In genomic region chr2:164734196-164734595, GRCh38 we compare ENCODE assay signal across 26 cellular contexts.
DNase-seq lines count a peak whose midpoint lies in the region; ATAC-seq and TF ChIP-seq lines count a peak whose summit lies in the region.
"Had no signal": no experiment of that assay in that cellular context is flagged by ENCODE, and none has a peak within 500 bp of the region (broad histone marks: within the 10 kb centered on the region; RNA-seq: fewer than 3 reads in every experiment).

No MANE protein-coding gene starts in this region.

- peak overlapping the region; percentile 57 for H3K4me2 ChIP-seq in Loucy (ENCODE audit: low read depth, low read length, poor library complexity, severe bottlenecking)
- H3K4me2 ChIP-seq in hepatocyte, result peak overlapping the region; percentile 42
- no peak overlapping the region for H3K4me2 ChIP-seq in trophoblast cell (ENCODE audit: low read length)

- H3K23ac ChIP-seq in trophoblast cell (ENCODE audit: low read length), result no peak overlapping the region

- H3K4me1 Mint-ChIP-seq in T-cell, result no peaks in the 10 kb centered on the region
- H3K4me1 Mint-ChIP-seq: activated CD4-positive, alpha-beta memory T cell treated with anti-CD3 and anti-CD28 coated beads, Interleukin-2, amount 10 ng/mL, durations not matched to agents 7 days and 5 days had no signal

- DNase-seq in EH (ENCODE audit: low read depth) (peak; percentile 28), hepatocyte (ENCODE audit: low spot score) (no peak), trophoblast cell (peak in 1 of 2 donors; percentile 60), T-cell (no peak)
- DNase-seq in activated CD4-positive, alpha-beta T cell treated with anti-CD3 and anti-CD28 coated beads for 1 hour, result no peak
- no peak for DNase-seq in stimulated activated naive CD8-positive, alpha-beta T cell treated with anti-CD3 and anti-CD28 coated beads, Interleukin-15, Interleukin-2, amounts not matched to agents 100 U/mL and 50 U/mL, for 24 hours
- DNase-seq: activated CD4-positive, alpha-beta memory T cell treated with anti-CD3 and anti-CD28 coated beads, Interleukin-2, amount 10 ng/mL, durations not matched to agents 7 days and 5 days; activated gamma-delta T cell treated with Interleukin-2 at 50 U/mL for 16 hours; BE2C; DMS79; effector memory CD8-positive, alpha-beta T cell; esophagus squamous epithelium; gastrocnemius medialis; hypothalamus; NCI-H1092; NCI-H2029 treated with DMSO at 0.1 percent for 48 hours; NCI-H345; NCI-H748 treated with DMSO at 0.1 percent for 48 hours; nephron progenitor cell; stimulated activated CD4-positive, alpha-beta T cell treated with anti-CD3 and anti-CD28 coated beads, Interleukin-1b, Interleukin-23, amount 100 ng/mL, for 48 hours; T1000 had no signal

- peaks cover 9% of the 10 kb centered on the region for H3K79me1 ChIP-seq in trophoblast cell (ENCODE audit: low read length)

- H3K4me1 ChIP-seq in Loucy (ENCODE audit: insufficient read depth, low read length, poor library complexity, severe bottlenecking) (peaks cover 32% of the 10 kb centered on the region), hepatocyte (ENCODE audit: insufficient read depth) (peaks cover 17% of the 10 kb centered on the region), trophoblast cell (ENCODE audit: control insufficient read depth in 1 of 2, insufficient read depth in 2 of 2, low read length in 2 of 2) (peaks cover 7 to 9% of the 10 kb centered on the region in 2 experiments)
- H3K4me1 ChIP-seq: BE2C, breast epithelium, gastrocnemius medialis had no signal

- 37% methylated on average over 3 of the region's 3 CpGs for WGBS in hepatocyte (ENCODE audit: low lambda C conversion rate, missing lambda C conversion rate)
- no CpG with 5 or more reads among the region's 3 CpGs for WGBS in trophoblast cell (ENCODE audit: extremely low coverage, insufficient coverage, insufficient read length)

- no peak overlapping the region for H4K91ac ChIP-seq in trophoblast cell (ENCODE audit: low read depth, low read length)

- no peak overlapping the region for H3K4me3 Mint-ChIP-seq in T-cell
- H3K4me3 Mint-ChIP-seq: activated CD4-positive, alpha-beta memory T cell treated with anti-CD3 and anti-CD28 coated beads, Interleukin-2, amount 10 ng/mL, durations not matched to agents 7 days and 5 days; effector memory CD8-positive, alpha-beta T cell; nephron progenitor cell had no signal

- CTCF ChIA-PET in T-cell (lab: Charles Lee), result no interaction called here

- ATAC-seq in HG02678 (IDR thresholded peaks at IDR 0.05; ENCODE audit: unreplicated experiment) (no peak), T-cell (replicated peaks in 1 of 4) (no peak)
- no peak for ATAC-seq in stimulated activated naive CD8-positive, alpha-beta T cell treated with anti-CD3 and anti-CD28 coated beads, Interleukin-15, Interleukin-2, amounts not matched to agents 100 U/mL and 50 U/mL, for 24 hours
- ATAC-seq: effector memory CD8-positive, alpha-beta T cell; gastrocnemius medialis; left lobe of liver had no signal

- POLR2A ChIA-PET in T-cell (lab: Charles Lee), result no interaction called here

- H4K8ac ChIP-seq in trophoblast cell (ENCODE audit: low read depth, low read length), result no peak overlapping the region

- H3F3A ChIP-seq in Loucy (ENCODE audit: low read depth), result 0 out of 2 replicates have a peak, but pooled peaks cover 2% of the 10 kb centered on the region

- peaks cover 0 to 4% of the 10 kb centered on the region in 2 donors for H3K27me3 Mint-ChIP-seq in T-cell
- H3K27me3 Mint-ChIP-seq: activated CD4-positive, alpha-beta memory T cell treated with anti-CD3 and anti-CD28 coated beads, Interleukin-2, amount 10 ng/mL, durations not matched to agents 7 days and 5 days; effector memory CD8-positive, alpha-beta T cell had no signal

- H3K36me3 ChIP-seq in Loucy (ENCODE audit: insufficient read depth, low read length) (no peaks in the 10 kb centered on the region), hepatocyte (replicated peaks; ENCODE audit: insufficient read depth, low read depth) (no peaks in the 10 kb centered on the region), trophoblast cell (ENCODE audit: control insufficient read depth in 1 of 2, insufficient read depth in 2 of 2, low read length in 2 of 2) (peaks cover 2 to 3% of the 10 kb centered on the region in 2 experiments)
- H3K36me3 ChIP-seq: BE2C, breast epithelium, gastrocnemius medialis had no signal

- H4K12ac ChIP-seq in trophoblast cell (ENCODE audit: low read depth, low read length), result no peak overlapping the region

- H4K20me1 ChIP-seq in Loucy (ENCODE audit: insufficient read depth, low read length, poor library complexity, severe bottlenecking) (no peaks in the 10 kb centered on the region), hepatocyte (ENCODE audit: insufficient read depth, poor library complexity, severe bottlenecking) (no peaks in the 10 kb centered on the region)

- H3K9ac ChIP-seq in Loucy (ENCODE audit: low read depth, low read length, poor library complexity, severe bottlenecking), result no peak overlapping the region
- H3K9ac ChIP-seq in trophoblast cell (ENCODE audit: low read length), result no peak overlapping the region

- no peaks in the 10 kb centered on the region for H3K27me3 ChIP-seq in Loucy (ENCODE audit: insufficient read depth, low read length, poor library complexity, severe bottlenecking)
- H3K27me3 ChIP-seq in hepatocyte, result no peaks in the 10 kb centered on the region
- no peaks in the 10 kb centered on the region for H3K27me3 ChIP-seq in trophoblast cell (ENCODE audit: insufficient read depth, low read length)
- H3K27me3 ChIP-seq: BE2C, breast epithelium, esophagus squamous epithelium, gastrocnemius medialis had no signal

- no peak overlapping the region for H2AK5ac ChIP-seq in trophoblast cell (ENCODE audit: low read length)

- no peaks in the 10 kb centered on the region for H3K9me3 ChIP-seq in Loucy (ENCODE audit: insufficient read depth, low read depth, low read length)
- H3K9me3 ChIP-seq in hepatocyte (ENCODE audit: low read depth), result no peaks in the 10 kb centered on the region
- no peaks in the 10 kb centered on the region for H3K9me3 ChIP-seq in trophoblast cell (ENCODE audit: insufficient read depth, low read depth, low read length)
- H3K9me3 ChIP-seq: BE2C, breast epithelium, esophagus squamous epithelium, gastrocnemius medialis had no signal

- H3K27ac Mint-ChIP-seq in T-cell, result no peak overlapping the region
- H3K27ac Mint-ChIP-seq: activated CD4-positive, alpha-beta memory T cell treated with anti-CD3 and anti-CD28 coated beads, Interleukin-2, amount 10 ng/mL, durations not matched to agents 7 days and 5 days; effector memory CD8-positive, alpha-beta T cell; nephron progenitor cell had no signal

- H2BK5ac ChIP-seq in trophoblast cell (ENCODE audit: low read depth, low read length, poor library complexity), result peak overlapping the region; percentile 92

- no peak overlapping the region for H3K18ac ChIP-seq in trophoblast cell (ENCODE audit: low read length)

- H3K4ac ChIP-seq in trophoblast cell (ENCODE audit: low read depth, low read length), result no peak overlapping the region

- H3K4me3 ChIP-seq in Loucy (ENCODE audit: low read length, poor library complexity, severe bottlenecking), result no peak overlapping the region
- no peak overlapping the region for H3K4me3 ChIP-seq in hepatocyte
- no peak overlapping the region for H3K4me3 ChIP-seq in trophoblast cell (ENCODE audit: low read depth, low read length)
- H3K4me3 ChIP-seq: breast epithelium, coronary artery, esophagus squamous epithelium, gastrocnemius medialis had no signal

- TF ChIP-seq CTCF in Loucy (conservative IDR thresholded peaks at IDR 0.05; ENCODE audit: low read length), result no peak
- TF ChIP-seq CTCF in hepatocyte (IDR thresholded peaks at IDR 0.05; ENCODE audit: poor library complexity), result no peak

- no peaks in the 10 kb centered on the region for H3K36me3 Mint-ChIP-seq in T-cell

- H2BK120ac ChIP-seq in trophoblast cell (ENCODE audit: insufficient read depth, low read length, poor library complexity), result no peak overlapping the region

- no peak overlapping the region for H3K14ac ChIP-seq in trophoblast cell (ENCODE audit: low read length)

- H3K27ac ChIP-seq in hepatocyte, result peak overlapping the region; percentile 51
- H3K27ac ChIP-seq in trophoblast cell (ENCODE audit: low read depth, low read length), result peak overlapping the region; percentile 84
- H3K27ac ChIP-seq: coronary artery, gastrocnemius medialis had no signal

- H2AFZ ChIP-seq in Loucy (ENCODE audit: low read length) (no peak overlapping the region; the same call in 1 of the 2 replicates), hepatocyte (no peak overlapping the region), trophoblast cell (ENCODE audit: insufficient read depth, low read length, poor library complexity) (no peak overlapping the region)

- no peaks in the 10 kb centered on the region for H3K9me2 ChIP-seq in Loucy (replicated peaks; ENCODE audit: low read depth, low read length)
- no peaks in the 10 kb centered on the region for H3K9me2 ChIP-seq in hepatocyte (replicated peaks; ENCODE audit: insufficient read depth)

- H3K79me2 ChIP-seq in Loucy (ENCODE audit: insufficient read depth, low read length) (no peaks in the 10 kb centered on the region), hepatocyte (peaks cover 65% of the 10 kb centered on the region), trophoblast cell (ENCODE audit: control insufficient read depth, insufficient read depth, low read length, poor library complexity) (no peaks in the 10 kb centered on the region)

- no peaks in the 10 kb centered on the region for H3K9me3 Mint-ChIP-seq in T-cell
- H3K9me3 Mint-ChIP-seq: activated CD4-positive, alpha-beta memory T cell treated with anti-CD3 and anti-CD28 coated beads, Interleukin-2, amount 10 ng/mL, durations not matched to agents 7 days and 5 days; nephron progenitor cell had no signal

- H2BK12ac ChIP-seq in trophoblast cell (ENCODE audit: low read length), result no peak overlapping the region
